In the genomic region with DNA sequence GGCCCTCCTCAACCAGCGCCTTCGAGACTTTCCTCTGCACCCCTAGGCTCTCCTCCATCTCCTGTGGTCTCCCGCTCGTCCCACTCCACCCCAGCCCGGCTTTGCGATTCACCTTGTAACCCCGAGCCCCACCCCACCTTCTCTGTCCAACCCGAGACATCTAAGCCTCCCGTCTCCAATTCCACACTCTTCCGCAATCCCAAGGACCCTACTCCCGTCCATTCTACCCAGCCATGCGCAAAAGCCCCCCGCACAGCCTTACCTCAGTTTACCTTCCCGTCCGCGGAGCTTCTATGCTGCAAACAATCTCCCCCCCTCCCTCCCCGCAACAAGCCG, we compare ENCODE assay signal across 8 cellular contexts. TPM values are rescaled to one million over a fixed set of nuclear protein-coding genes. Genes with fewer than 3 reads are reported as not detected.
DNase-seq lines count a peak whose midpoint lies in the region; ATAC-seq and TF ChIP-seq lines count a peak whose summit lies in the region.

No MANE protein-coding gene starts in this region.

- peak overlapping the region; percentile 98 for H3K27ac Mint-ChIP-seq in activated naive CD4-positive, alpha-beta T cell treated with anti-CD3 and anti-CD28 coated beads for 36 hours
- peak overlapping the region; percentile 95 to 99 (median 98) for H3K27ac Mint-ChIP-seq in naive B cell

- no peak for DNase-seq in activated naive CD4-positive, alpha-beta T cell treated with anti-CD3 and anti-CD28 coated beads for 36 hours
- no peak for DNase-seq in activated naive CD4-positive, alpha-beta T cell treated with Interleukin-2 at 50 U/mL for 16 hours
- DNase-seq in coronary artery (ENCODE audit: low spot score) (no peak), naive B cell (no peak), DMS 273 treated with DMSO at 0.1 percent for 48 hours (lab: John Stamatoyannopoulos, UW) (no peak), SK-N-DZ (ENCODE audit: low spot score) (no peak), NOMO-1 (lab: John Stamatoyannopoulos, UW; ENCODE audit: unreplicated experiment in 2 of 2) (no peak)

- H3K27ac ChIP-seq in HUES64 (ENCODE audit: low read depth, low read length) (no peak overlapping the region; the same call in 1 of the 2 replicates), coronary artery (peak overlapping the region; percentile 90 to 92)

- H3K9me3 ChIP-seq in HUES64 (ENCODE audit: insufficient read depth, low read depth, low read length) = no peaks in the 10 kb centered on the region

- no peaks in the 10 kb centered on the region for H3K4me1 ChIP-seq in HUES64 (ENCODE audit: insufficient read depth, low read length)

- peak overlapping the region; percentile 90 for H3K4me3 Mint-ChIP-seq in activated naive CD4-positive, alpha-beta T cell treated with anti-CD3 and anti-CD28 coated beads for 36 hours
- H3K4me3 Mint-ChIP-seq in naive B cell = peak overlapping the region; percentile 93 to 100 (median 98)

- H3K9me3 Mint-ChIP-seq in activated naive CD4-positive, alpha-beta T cell treated with anti-CD3 and anti-CD28 coated beads for 36 hours = no peaks in the 10 kb centered on the region
- peaks cover 0 to 3% (median 0%) of the 10 kb centered on the region in 7 donors for H3K9me3 Mint-ChIP-seq in naive B cell

- peaks cover 31% of the 10 kb centered on the region for H3K36me3 ChIP-seq in HUES64 (ENCODE audit: insufficient read depth, low read length)

- H3K27me3 Mint-ChIP-seq in activated naive CD4-positive, alpha-beta T cell treated with anti-CD3 and anti-CD28 coated beads for 36 hours (ENCODE audit: low read depth) = no peaks in the 10 kb centered on the region
- H3K27me3 Mint-ChIP-seq in naive B cell = no peaks in the 10 kb centered on the region

- no peak for ATAC-seq in naive B cell (ENCODE audit: low read depth in 2 of 2)

- H3K4me1 Mint-ChIP-seq in activated naive CD4-positive, alpha-beta T cell treated with anti-CD3 and anti-CD28 coated beads for 36 hours (ENCODE audit: low read depth) = peaks cover 59% of the 10 kb centered on the region
- H3K4me1 Mint-ChIP-seq in naive B cell = peaks cover 43 to 65% (median 61%) of the 10 kb centered on the region in 3 donors

- CTCF ChIA-PET in activated naive CD4-positive, alpha-beta T cell treated with anti-CD3 and anti-CD28 coated beads for 36 hours (lab: Charles Lee) = interaction anchor here (0.7 to 3.9 kb wide), 9 partner anchors 11 to 81 kb away, joined by 3 to 27 read pairs (median 4); partner anchors contain the start of genes PGBD2, ZNF672 and ZNF692

- under 1% methylated on average over 18 of the region's 18 CpGs for WGBS in HUES64

- intact Hi-C loops in activated naive CD4-positive, alpha-beta T cell treated with anti-CD3 and anti-CD28 coated beads for 36 hours (cut with micrococcal nuclease) = loop anchor here (5.0 kb wide), 2 partner anchors 213 to 343 kb away; no protein-coding TSS in a partner anchor

- TF ChIP-seq CTCF in coronary artery (IDR thresholded peaks at IDR 0.05) = no peak

- H3K36me3 Mint-ChIP-seq in activated naive CD4-positive, alpha-beta T cell treated with anti-CD3 and anti-CD28 coated beads for 36 hours (ENCODE audit: low read depth) = peaks cover 16% of the 10 kb centered on the region
- H3K36me3 Mint-ChIP-seq in naive B cell = peaks cover 0 to 25% of the 10 kb centered on the region in 2 donors

- H3K4me3 ChIP-seq in HUES64 (ENCODE audit: low read length) (peak overlapping the region; percentile 85), coronary artery (peak overlapping the region; percentile 95)

- H3K9ac ChIP-seq in HUES64 (ENCODE audit: low read depth, low read length) = peak overlapping the region; percentile 90

- no peaks in the 10 kb centered on the region for H3K27me3 ChIP-seq in HUES64 (ENCODE audit: insufficient read depth, low read length)

RNA-seq across cellular contexts. Expression of gene SH3BP5L, which starts 0.2 kb away (rescaled TPM):
- 10 to 100 TPM; 20.3 to 20.5 TPM for total RNA-seq in activated naive CD4-positive, alpha-beta T cell treated with anti-CD3 and anti-CD28 coated beads for 36 hours
- polyA plus RNA-seq in HUES64 (2013, experiment 1 of 2) = 13.9 TPM
- 15.6 TPM for polyA plus RNA-seq in HUES64 (2013, experiment 2 of 2)
- 1 to 10 TPM; 1.5 to 5.3 (median 2.8) TPM for polyA plus RNA-seq in naive B cell (ENCODE audit: low read depth in 6 of 6)
- polyA plus RNA-seq in SK-N-DZ (2014; cell fraction: cytosol; rRNA removed) = 24.7 and 25.2 TPM in 2 replicates
- 20.2 and 23.8 TPM in 2 replicates for polyA plus RNA-seq in SK-N-DZ (2014; cell fraction: nucleus; rRNA removed)

RNA-seq across cellular contexts. Expression of gene ZNF672, which starts 12.5 kb away (rescaled TPM):
- 10 to 100 TPM; 51.6 to 53.4 TPM for total RNA-seq in activated naive CD4-positive, alpha-beta T cell treated with anti-CD3 and anti-CD28 coated beads for 36 hours
- 18.0 TPM for polyA plus RNA-seq in HUES64 (2013, experiment 1 of 2)
- polyA plus RNA-seq in HUES64 (2013, experiment 2 of 2) = 21.2 TPM
- polyA plus RNA-seq in naive B cell (ENCODE audit: low read depth in 6 of 6) = 10 to 100 TPM; 31.7 to 61.5 (median 41.1) TPM
- polyA plus RNA-seq in SK-N-DZ (2014; cell fraction: cytosol; rRNA removed) = 18.8 and 21.4 TPM in 2 replicates
- polyA plus RNA-seq in SK-N-DZ (2014; cell fraction: nucleus; rRNA removed) = 13.1 and 16.4 TPM in 2 replicates

RNA-seq across cellular contexts. Expression of gene ZNF692, which starts 33.3 kb away (rescaled TPM):
- total RNA-seq in activated naive CD4-positive, alpha-beta T cell treated with anti-CD3 and anti-CD28 coated beads for 36 hours = 10 to 100 TPM; 87.6 to 88.7 TPM
- polyA plus RNA-seq in HUES64 (2013, experiment 1 of 2) = 26.5 TPM
- polyA plus RNA-seq in HUES64 (2013, experiment 2 of 2) = 26.2 TPM
- polyA plus RNA-seq in naive B cell (ENCODE audit: low read depth in 6 of 6) = 10 to 100 TPM in 1 of 6 donors, 1 to 10 TPM in 5; 3.1 to 16.1 (median 8.4) TPM
- 62.9 and 67.6 TPM in 2 replicates for polyA plus RNA-seq in SK-N-DZ (2014; cell fraction: cytosol; rRNA removed)
- 647 and 744 TPM in 2 replicates for polyA plus RNA-seq in SK-N-DZ (2014; cell fraction: nucleus; rRNA removed)
